1 cellular context compared by ENCODE assay signal in genomic region chr2:143730155-143730949, GRCh38.
TF ChIP-seq lines count a peak whose summit lies in the region.

No MANE protein-coding gene starts in this region.

TF ChIP-seq in SK-N-SH, 30 proteins besides CTCF, POLR2A, EP300 and RAD21 (continued from another document):
- TF ChIP-seq MXI1 (IDR thresholded peaks at IDR 0.05; ENCODE audit: low read depth, low read length): no peak
- TF ChIP-seq FOXM1 (IDR thresholded peaks at IDR 0.05; ENCODE audit: low read depth): no peak
- no peak for TF ChIP-seq GATA2 (CRISPR knock-in tag; IDR thresholded peaks at IDR 0.05)
- no peak for TF ChIP-seq POLR2AphosphoS5 (IDR thresholded peaks at IDR 0.05; ENCODE audit: low read depth, low read length)
- TF ChIP-seq RCOR1 (IDR thresholded peaks at IDR 0.05; ENCODE audit: low read length): no peak
- TF ChIP-seq, protein P1, sequence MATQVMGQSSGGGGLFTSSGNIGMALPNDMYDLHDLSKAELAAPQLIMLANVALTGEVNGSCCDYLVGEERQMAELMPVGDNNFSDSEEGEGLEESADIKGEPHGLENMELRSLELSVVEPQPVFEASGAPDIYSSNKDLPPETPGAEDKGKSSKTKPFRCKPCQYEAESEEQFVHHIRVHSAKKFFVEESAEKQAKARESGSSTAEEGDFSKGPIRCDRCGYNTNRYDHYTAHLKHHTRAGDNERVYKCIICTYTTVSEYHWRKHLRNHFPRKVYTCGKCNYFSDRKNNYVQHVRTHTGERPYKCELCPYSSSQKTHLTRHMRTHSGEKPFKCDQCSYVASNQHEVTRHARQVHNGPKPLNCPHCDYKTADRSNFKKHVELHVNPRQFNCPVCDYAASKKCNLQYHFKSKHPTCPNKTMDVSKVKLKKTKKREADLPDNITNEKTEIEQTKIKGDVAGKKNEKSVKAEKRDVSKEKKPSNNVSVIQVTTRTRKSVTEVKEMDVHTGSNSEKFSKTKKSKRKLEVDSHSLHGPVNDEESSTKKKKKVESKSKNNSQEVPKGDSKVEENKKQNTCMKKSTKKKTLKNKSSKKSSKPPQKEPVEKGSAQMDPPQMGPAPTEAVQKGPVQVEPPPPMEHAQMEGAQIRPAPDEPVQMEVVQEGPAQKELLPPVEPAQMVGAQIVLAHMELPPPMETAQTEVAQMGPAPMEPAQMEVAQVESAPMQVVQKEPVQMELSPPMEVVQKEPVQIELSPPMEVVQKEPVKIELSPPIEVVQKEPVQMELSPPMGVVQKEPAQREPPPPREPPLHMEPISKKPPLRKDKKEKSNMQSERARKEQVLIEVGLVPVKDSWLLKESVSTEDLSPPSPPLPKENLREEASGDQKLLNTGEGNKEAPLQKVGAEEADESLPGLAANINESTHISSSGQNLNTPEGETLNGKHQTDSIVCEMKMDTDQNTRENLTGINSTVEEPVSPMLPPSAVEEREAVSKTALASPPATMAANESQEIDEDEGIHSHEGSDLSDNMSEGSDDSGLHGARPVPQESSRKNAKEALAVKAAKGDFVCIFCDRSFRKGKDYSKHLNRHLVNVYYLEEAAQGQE (IDR thresholded peaks at IDR 0.05; ENCODE audit: low read depth, low read length): no peak
- TF ChIP-seq NRF1 (IDR thresholded peaks at IDR 0.05; ENCODE audit: low read depth, low read length): no peak
- TF ChIP-seq TCF12 (IDR thresholded peaks at IDR 0.05): no peak
